In genomic region chr6:112222111-112222726, GRCh38 we compare ENCODE assay signal across 1 cellular context.
TF ChIP-seq lines count a peak whose summit lies in the region.

No MANE protein-coding gene starts in this region.

TF ChIP-seq in A549, 52 proteins besides CTCF, POLR2A, EP300 and RAD21 (continued from another document):
- no peak for TF ChIP-seq CHD4 (IDR thresholded peaks at IDR 0.05; ENCODE audit: borderline replicate concordance)
- TF ChIP-seq, protein P1, sequence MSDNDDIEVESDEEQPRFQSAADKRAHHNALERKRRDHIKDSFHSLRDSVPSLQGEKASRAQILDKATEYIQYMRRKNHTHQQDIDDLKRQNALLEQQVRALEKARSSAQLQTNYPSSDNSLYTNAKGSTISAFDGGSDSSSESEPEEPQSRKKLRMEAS (IDR thresholded peaks at IDR 0.05), result no peak
- TF ChIP-seq, protein P2, sequence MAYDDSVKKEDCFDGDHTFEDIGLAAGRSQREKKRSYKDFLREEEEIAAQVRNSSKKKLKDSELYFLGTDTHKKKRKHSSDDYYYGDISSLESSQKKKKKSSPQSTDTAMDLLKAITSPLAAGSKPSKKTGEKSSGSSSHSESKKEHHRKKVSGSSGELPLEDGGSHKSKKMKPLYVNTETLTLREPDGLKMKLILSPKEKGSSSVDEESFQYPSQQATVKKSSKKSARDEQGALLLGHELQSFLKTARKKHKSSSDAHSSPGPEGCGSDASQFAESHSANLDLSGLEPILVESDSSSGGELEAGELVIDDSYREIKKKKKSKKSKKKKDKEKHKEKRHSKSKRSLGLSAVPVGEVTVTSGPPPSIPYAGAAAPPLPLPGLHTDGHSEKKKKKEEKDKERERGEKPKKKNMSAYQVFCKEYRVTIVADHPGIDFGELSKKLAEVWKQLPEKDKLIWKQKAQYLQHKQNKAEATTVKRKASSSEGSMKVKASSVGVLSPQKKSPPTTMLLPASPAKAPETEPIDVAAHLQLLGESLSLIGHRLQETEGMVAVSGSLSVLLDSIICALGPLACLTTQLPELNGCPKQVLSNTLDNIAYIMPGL (CRISPR knock-in tag; IDR thresholded peaks at IDR 0.05; ENCODE audit: borderline replicate concordance), result no peak
